Comparison of ENCODE assay signal across 2 cellular contexts in genomic region chr3:139533781-139534443, GRCh38.
TF ChIP-seq lines count a peak whose summit lies in the region.

No MANE protein-coding gene starts in this region.

TF ChIP-seq in H1, 55 proteins besides CTCF, POLR2A, EP300 and RAD21:
- no peak for TF ChIP-seq SUZ12 (IDR thresholded peaks at IDR 0.05; ENCODE audit: low read length)
- TF ChIP-seq EGR1 (IDR thresholded peaks at IDR 0.05; ENCODE audit: borderline replicate concordance, low read depth, low read length) = no peak
- TF ChIP-seq KDM5A (IDR thresholded peaks at IDR 0.05; ENCODE audit: low read length) = no peak
- no peak for TF ChIP-seq TAF1 (IDR thresholded peaks at IDR 0.05; ENCODE audit: low read depth, low read length)
- no peak for TF ChIP-seq ATF3 (IDR thresholded peaks at IDR 0.05; ENCODE audit: insufficient read depth, low read depth, low read length)
- TF ChIP-seq SP4 (IDR thresholded peaks at IDR 0.05; ENCODE audit: low read length) = no peak
- no peak for TF ChIP-seq POLR2AphosphoS5 (IDR thresholded peaks at IDR 0.05; ENCODE audit: low read depth, low read length)
- TF ChIP-seq CTBP2 (IDR thresholded peaks at IDR 0.05; ENCODE audit: borderline replicate concordance, insufficient read depth, insufficient read length, low read length) = no peak
- no peak for TF ChIP-seq PHF8 (conservative IDR thresholded peaks at IDR 0.05; ENCODE audit: low read depth, low read length)
- TF ChIP-seq EZH2 (IDR thresholded peaks at IDR 0.05; ENCODE audit: low read depth, low read length, severe bottlenecking) = no peak
- no peak for TF ChIP-seq CEBPB (IDR thresholded peaks at IDR 0.05; ENCODE audit: low read depth, low read length)
- no peak for TF ChIP-seq CREB1 (IDR thresholded peaks at IDR 0.05)
- TF ChIP-seq RFX5 (IDR thresholded peaks at IDR 0.05; ENCODE audit: borderline replicate concordance, low read depth, low read length) = no peak

TF ChIP-seq in GM23338, 12 proteins besides CTCF, POLR2A, EP300 and RAD21 (continued from another document):
- TF ChIP-seq CREB1 (CRISPR knock-in tag; IDR thresholded peaks at IDR 0.05; ENCODE audit: low read depth) (no peak), POLR2AphosphoS5 (IDR thresholded peaks at IDR 0.05; ENCODE audit: low read depth) (no peak), EZH2phosphoT487 (IDR thresholded peaks at IDR 0.05; ENCODE audit: unreplicated experiment) (no peak), ZNF331 (CRISPR knock-in tag; IDR thresholded peaks at IDR 0.05; ENCODE audit: low read depth) (no peak), ZNF114 (CRISPR knock-in tag; IDR thresholded peaks at IDR 0.05) (no peak), ETS1 (IDR thresholded peaks at IDR 0.05) (no peak), JUNB (IDR thresholded peaks at IDR 0.05; ENCODE audit: unreplicated experiment) (no peak), REST (IDR thresholded peaks at IDR 0.05; ENCODE audit: unreplicated experiment) (no peak), NANOG (IDR thresholded peaks at IDR 0.05; ENCODE audit: borderline replicate concordance) (no peak), STAT1 (IDR thresholded peaks at IDR 0.05; ENCODE audit: unreplicated experiment) (no peak)
- TF ChIP-seq, protein P1, sequence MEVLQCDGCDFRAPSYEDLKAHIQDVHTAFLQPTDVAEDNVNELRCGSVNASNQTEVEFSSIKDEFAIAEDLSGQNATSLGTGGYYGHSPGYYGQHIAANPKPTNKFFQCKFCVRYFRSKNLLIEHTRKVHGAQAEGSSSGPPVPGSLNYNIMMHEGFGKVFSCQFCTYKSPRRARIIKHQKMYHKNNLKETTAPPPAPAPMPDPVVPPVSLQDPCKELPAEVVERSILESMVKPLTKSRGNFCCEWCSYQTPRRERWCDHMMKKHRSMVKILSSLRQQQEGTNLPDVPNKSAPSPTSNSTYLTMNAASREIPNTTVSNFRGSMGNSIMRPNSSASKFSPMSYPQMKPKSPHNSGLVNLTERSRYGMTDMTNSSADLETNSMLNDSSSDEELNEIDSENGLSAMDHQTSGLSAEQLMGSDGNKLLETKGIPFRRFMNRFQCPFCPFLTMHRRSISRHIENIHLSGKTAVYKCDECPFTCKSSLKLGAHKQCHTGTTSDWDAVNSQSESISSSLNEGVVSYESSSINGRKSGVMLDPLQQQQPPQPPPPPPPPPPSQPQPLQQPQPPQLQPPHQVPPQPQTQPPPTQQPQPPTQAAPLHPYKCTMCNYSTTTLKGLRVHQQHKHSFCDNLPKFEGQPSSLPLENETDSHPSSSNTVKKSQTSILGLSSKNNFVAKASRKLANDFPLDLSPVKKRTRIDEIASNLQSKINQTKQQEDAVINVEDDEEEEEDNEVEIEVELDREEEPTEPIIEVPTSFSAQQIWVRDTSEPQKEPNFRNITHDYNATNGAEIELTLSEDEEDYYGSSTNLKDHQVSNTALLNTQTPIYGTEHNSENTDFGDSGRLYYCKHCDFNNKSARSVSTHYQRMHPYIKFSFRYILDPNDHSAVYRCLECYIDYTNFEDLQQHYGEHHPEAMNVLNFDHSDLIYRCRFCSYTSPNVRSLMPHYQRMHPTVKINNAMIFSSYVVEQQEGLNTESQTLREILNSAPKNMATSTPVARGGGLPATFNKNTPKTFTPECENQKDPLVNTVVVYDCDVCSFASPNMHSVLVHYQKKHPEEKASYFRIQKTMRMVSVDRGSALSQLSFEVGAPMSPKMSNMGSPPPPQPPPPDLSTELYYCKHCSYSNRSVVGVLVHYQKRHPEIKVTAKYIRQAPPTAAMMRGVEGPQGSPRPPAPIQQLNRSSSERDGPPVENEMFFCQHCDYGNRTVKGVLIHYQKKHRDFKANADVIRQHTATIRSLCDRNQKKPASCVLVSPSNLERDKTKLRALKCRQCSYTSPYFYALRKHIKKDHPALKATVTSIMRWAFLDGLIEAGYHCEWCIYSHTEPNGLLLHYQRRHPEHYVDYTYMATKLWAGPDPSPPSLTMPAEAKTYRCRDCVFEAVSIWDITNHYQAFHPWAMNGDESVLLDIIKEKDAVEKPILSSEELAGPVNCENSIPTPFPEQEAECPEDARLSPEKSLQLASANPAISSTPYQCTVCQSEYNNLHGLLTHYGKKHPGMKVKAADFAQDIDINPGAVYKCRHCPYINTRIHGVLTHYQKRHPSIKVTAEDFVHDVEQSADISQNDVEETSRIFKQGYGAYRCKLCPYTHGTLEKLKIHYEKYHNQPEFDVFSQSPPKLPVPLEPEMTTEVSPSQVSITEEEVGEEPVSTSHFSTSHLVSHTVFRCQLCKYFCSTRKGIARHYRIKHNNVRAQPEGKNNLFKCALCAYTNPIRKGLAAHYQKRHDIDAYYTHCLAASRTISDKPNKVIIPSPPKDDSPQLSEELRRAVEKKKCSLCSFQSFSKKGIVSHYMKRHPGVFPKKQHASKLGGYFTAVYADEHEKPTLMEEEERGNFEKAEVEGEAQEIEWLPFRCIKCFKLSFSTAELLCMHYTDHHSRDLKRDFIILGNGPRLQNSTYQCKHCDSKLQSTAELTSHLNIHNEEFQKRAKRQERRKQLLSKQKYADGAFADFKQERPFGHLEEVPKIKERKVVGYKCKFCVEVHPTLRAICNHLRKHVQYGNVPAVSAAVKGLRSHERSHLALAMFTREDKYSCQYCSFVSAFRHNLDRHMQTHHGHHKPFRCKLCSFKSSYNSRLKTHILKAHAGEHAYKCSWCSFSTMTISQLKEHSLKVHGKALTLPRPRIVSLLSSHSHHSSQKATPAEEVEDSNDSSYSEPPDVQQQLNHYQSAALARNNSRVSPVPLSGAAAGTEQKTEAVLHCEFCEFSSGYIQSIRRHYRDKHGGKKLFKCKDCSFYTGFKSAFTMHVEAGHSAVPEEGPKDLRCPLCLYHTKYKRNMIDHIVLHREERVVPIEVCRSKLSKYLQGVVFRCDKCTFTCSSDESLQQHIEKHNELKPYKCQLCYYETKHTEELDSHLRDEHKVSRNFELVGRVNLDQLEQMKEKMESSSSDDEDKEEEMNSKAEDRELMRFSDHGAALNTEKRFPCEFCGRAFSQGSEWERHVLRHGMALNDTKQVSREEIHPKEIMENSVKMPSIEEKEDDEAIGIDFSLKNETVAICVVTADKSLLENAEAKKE (CRISPR knock-in tag; IDR thresholded peaks at IDR 0.05) = no peak
